8 cellular contexts compared by ENCODE assay signal in the genomic region with DNA sequence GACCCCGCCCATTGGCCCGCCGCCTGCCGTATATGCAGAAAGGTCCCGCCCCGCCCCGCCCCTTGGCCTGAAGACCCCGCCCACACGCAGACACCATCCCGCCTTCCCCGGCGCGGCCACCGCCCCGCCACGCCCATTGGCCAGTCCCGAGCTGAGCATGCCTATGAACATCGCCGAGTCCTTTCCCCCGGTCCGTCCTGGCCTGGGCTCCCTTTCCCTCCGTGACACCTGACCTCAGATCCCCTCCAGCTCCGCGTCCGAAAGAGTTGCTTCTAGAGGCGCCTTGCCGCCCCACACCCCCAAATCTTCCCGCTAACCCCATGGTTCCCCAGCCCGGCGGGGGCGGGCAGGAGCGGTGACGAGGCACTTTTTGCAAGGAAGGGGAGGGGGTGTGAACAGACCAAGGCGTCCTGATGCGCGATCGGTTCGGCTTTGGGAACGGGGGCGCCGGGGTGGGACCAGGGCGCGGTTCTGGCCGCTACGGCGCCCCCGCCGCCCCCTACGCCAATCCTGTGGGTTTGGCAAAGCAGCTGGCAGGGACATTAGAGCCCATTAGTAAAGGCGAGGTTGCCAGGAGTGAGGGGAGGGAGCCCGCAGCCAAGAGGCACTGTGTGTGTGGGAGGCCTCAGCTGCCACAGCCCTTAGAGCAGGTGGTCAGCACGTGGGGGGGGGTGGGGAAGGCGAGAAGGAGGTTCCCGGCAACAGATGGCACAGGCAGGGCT. TPM values are rescaled to one million over a fixed set of nuclear protein-coding genes. Genes with fewer than 3 reads are reported as not detected.
A peak's percentile ranks its signal among the peaks of the same experiment; 100 is the strongest.
DNase-seq lines count a peak whose midpoint lies in the region; ATAC-seq and TF ChIP-seq lines count a peak whose summit lies in the region.

No MANE protein-coding gene starts in this region.

- POLR2A ChIA-PET in A673 (lab: Charles Lee; ENCODE audit: low non-redundant PET) = interaction anchor here (0.7 kb wide), 1 partner anchor 84 kb away, joined by 4 read pairs; the partner anchor contains the start of gene MIA

- H3K4me3 ChIP-seq in A673 (ENCODE audit: low read depth, low read length, poor library complexity, severe bottlenecking) (peak overlapping the region; percentile 94), lower leg skin (ENCODE audit: low read depth, poor library complexity, severe bottlenecking) (peak overlapping the region; percentile 20)

- 1 to 2% methylated on average over 29 to 36 of the region's 54 CpGs for WGBS in lower leg skin, 2 donors

- peaks cover 17% of the 10 kb centered on the region for H3K4me1 ChIP-seq in A673 (ENCODE audit: insufficient read depth, low read length, poor library complexity, severe bottlenecking)

- no peaks in the 10 kb centered on the region for H3K27me3 ChIP-seq in A673 (replicated peaks; ENCODE audit: insufficient read depth, low read depth, low read length, poor library complexity)

- TSS peak; percentile 95 for BruUV-seq in A673 (replicated peaks; lab: Mats Ljungman, UMichigan)

- CTCF ChIA-PET in A673 (lab: Charles Lee) = interaction anchor here (0.6 to 1.2 kb wide), 5 partner anchors 9 to 455 kb away, joined by 3 to 10 read pairs (median 5); no protein-coding TSS in a partner anchor

- ATAC-seq in GM18868 (IDR thresholded peaks at IDR 0.05; ENCODE audit: unreplicated experiment) (peak; percentile 66), HG03520 (IDR thresholded peaks at IDR 0.05; ENCODE audit: unreplicated experiment) (peak; percentile 54)

- peak; percentile 93 for DNase-seq in A673 (ENCODE audit: low spot score)
- DNase-seq in NCI-H748 treated with DMSO at 0.1 percent for 48 hours (lab: John Stamatoyannopoulos, UW) = peak; percentile 89
- DNase-seq in activated CD4-positive, alpha-beta T cell treated with anti-CD3 and anti-CD28 coated beads, Interleukin-2, amount 50 U/mL, for 48 hours = peak; percentile 90 to 91
- DNase-seq in dermis blood vessel endothelial cell = peak; percentile 93
- DNase-seq in lower leg skin (ENCODE audit: low spot score in 2 of 2) = peak; percentile 93 to 98
- DNase-seq in stimulated activated CD4-positive, alpha-beta T cell treated with anti-CD3 and anti-CD28 coated beads, Interleukin-4, amount 100 ng/mL, for 1 hour = peak; percentile 90

- TF ChIP-seq CTCF in A673 (conservative IDR thresholded peaks at IDR 0.05; ENCODE audit: low read depth, low read length) (no peak), lower leg skin (IDR thresholded peaks at IDR 0.05) (no peak)

- H3K36me3 ChIP-seq in A673 (ENCODE audit: insufficient read depth, low read length, poor library complexity, severe bottlenecking) = peaks cover 3% of the 10 kb centered on the region

- TF ChIP-seq POLR2A in lower leg skin (IDR thresholded peaks at IDR 0.05) = no peak

- intact Hi-C loops in A673 (cut with micrococcal nuclease; ENCODE audit: unreplicated experiment) (no loop called here), lower leg skin (cut with DNase I; ENCODE audit: low total_unique reads) (no loop called here)

- H3K27ac ChIP-seq in A673 (ENCODE audit: low read depth, low read length, poor library complexity, severe bottlenecking) = peak overlapping the region; percentile 96

- H3K9me3 ChIP-seq in A673 (ENCODE audit: low read depth, low read length, poor library complexity, severe bottlenecking) = no peaks in the 10 kb centered on the region

RNA-seq across cellular contexts. Expression of gene NUMBL, which starts 0.4 kb away (rescaled TPM):
- total RNA-seq in A673 (2021) (38.4 and 49.3 TPM in 2 replicates), dermis blood vessel endothelial cell (27.2 and 48.0 TPM in 2 replicates), lower leg skin (10 to 100 TPM; 11.2 to 45.8 (median 36.0) TPM)

RNA-seq across cellular contexts. Expression of gene COQ8B, which starts 25.8 kb away (rescaled TPM):
- 34.1 and 38.8 TPM in 2 replicates for total RNA-seq in A673 (2021)
- total RNA-seq in dermis blood vessel endothelial cell = 31.8 and 38.8 TPM in 2 replicates
- 10 to 100 TPM; 40.2 to 58.7 (median 44.1) TPM for total RNA-seq in lower leg skin

RNA-seq across cellular contexts. Expression of gene ITPKC, which starts 26.1 kb away (rescaled TPM):
- total RNA-seq in A673 (2021) (7.2 and 8.5 TPM in 2 replicates), dermis blood vessel endothelial cell (30.6 and 33.4 TPM in 2 replicates), lower leg skin (100 to 1,000 TPM in 1 of 4 donors, 10 to 100 TPM in 3; 83.1 to 104 (median 93.6) TPM)

RNA-seq across cellular contexts. Expression of gene ACTMAP, which starts 59.4 kb away (rescaled TPM):
- total RNA-seq in A673 (2021) (17.1 and 20.8 TPM in 2 replicates), dermis blood vessel endothelial cell (1.0 and 2.0 TPM in 2 replicates), lower leg skin (1 to 10 TPM; 4.1 to 8.5 (median 4.6) TPM)

Comparison
In these comparisons a context has a peak if more than half of its experiments do, and no peak if none do; other contexts are left out.
1. Peak in every context shown above with its lines: DNase-seq, ATAC-seq, H3K4me3 ChIP-seq and H3K27ac ChIP-seq.